Comparison of ENCODE assay signal across 8 cellular contexts in the genomic region with DNA sequence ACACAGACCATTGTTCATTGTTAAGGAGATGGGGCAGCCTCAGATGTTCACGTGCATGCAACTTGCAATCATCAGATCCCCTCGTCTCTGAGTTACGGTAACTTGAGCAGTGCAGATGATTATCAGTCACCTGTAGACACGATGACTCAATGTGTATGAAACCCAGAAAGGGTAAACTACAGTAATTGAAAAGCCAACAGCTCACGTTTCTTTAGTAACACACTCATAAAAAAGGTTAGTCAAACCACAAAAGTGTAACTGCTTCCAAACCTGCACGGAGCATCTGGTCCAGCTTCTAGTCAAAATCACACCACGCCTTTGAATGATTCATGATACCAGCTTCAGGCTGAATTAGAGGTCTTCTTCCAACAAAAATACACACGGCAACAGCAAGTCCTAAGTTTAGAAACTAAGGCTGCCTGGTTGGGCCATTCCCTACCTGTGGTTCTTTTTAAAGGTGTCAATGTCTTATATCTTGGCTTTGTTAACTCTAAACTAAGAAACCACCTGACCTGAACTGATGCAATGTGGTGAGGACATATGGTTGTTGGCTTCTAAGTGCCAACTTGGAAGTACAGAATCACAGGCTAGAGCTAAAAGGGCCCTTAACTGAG. TPM values are rescaled to one million over a fixed set of nuclear protein-coding genes. Genes with fewer than 3 reads are reported as not detected.
DNase-seq lines count a peak whose midpoint lies in the region; ATAC-seq and TF ChIP-seq lines count a peak whose summit lies in the region.

No MANE protein-coding gene starts in this region.

- DNase-seq in T-helper 17 cell = peak in 1 of 3 donors; percentile 47
- DNase-seq in effector memory CD8-positive, alpha-beta T cell = peak; percentile 46 to 55 (median 50)
- DNase-seq in transverse colon = no peak
- DNase-seq in HCEC 1CT = no peak
- DNase-seq in ACHN = no peak

- H3K4me1 ChIP-seq in transverse colon = no peaks in the 10 kb centered on the region

- TF ChIP-seq EP300 in transverse colon (IDR thresholded peaks at IDR 0.05; ENCODE audit: low read depth) = no peak

- H3K36me3 Mint-ChIP-seq in T-helper 17 cell (ENCODE audit: low read depth) = peaks cover 15% of the 10 kb centered on the region
- peaks cover 99% of the 10 kb centered on the region for H3K36me3 Mint-ChIP-seq in effector memory CD8-positive, alpha-beta T cell (ENCODE audit: insufficient read depth)

- no peak overlapping the region for H3K4me3 ChIP-seq in transverse colon

- H3K27ac ChIP-seq in C4-2B (peak overlapping the region; percentile 15; the same call in 1 of the 2 replicates), transverse colon (peak overlapping the region in 3 of 4 donors; percentile 10 to 61 (median 36))

- no peaks in the 10 kb centered on the region for H3K27me3 Mint-ChIP-seq in T-helper 17 cell
- H3K27me3 Mint-ChIP-seq in effector memory CD8-positive, alpha-beta T cell = no peaks in the 10 kb centered on the region

- in situ Hi-C loops in transverse colon (cut with MboI; ENCODE audit: low pct_ligation_motif_present in 1 of 4, low pct_unique_long_range_greater_than_20kb in 1 of 4, low sequenced_read_pairs in 3 of 4) = no loop called here
- in situ Hi-C loops in ACHN (cut with HindIII; ENCODE audit: low pct_ligation_motif_present, low pct_unique_long_range_greater_than_20kb, low sequenced_read_pairs) = no loop called here

- peaks cover 78% of the 10 kb centered on the region for H3K4me1 Mint-ChIP-seq in T-helper 17 cell
- H3K4me1 Mint-ChIP-seq in effector memory CD8-positive, alpha-beta T cell (ENCODE audit: low read depth in 2 of 2) = peaks cover 83 to 99% of the 10 kb centered on the region in 2 donors

- H3K27ac Mint-ChIP-seq in T-helper 17 cell = peak overlapping the region; percentile 98
- peak overlapping the region; percentile 88 to 97 for H3K27ac Mint-ChIP-seq in effector memory CD8-positive, alpha-beta T cell

- intact Hi-C loops in transverse colon (cut with DNase I; ENCODE audit: low total_unique reads) = no loop called here

- no peaks in the 10 kb centered on the region for H3K27me3 ChIP-seq in transverse colon

- TF ChIP-seq POLR2A in transverse colon (IDR thresholded peaks at IDR 0.05) = no peak

- ATAC-seq in GM19351 (IDR thresholded peaks at IDR 0.05; ENCODE audit: unreplicated experiment) = peak; percentile 67
- peak; percentile 58 for ATAC-seq in HG03558 (IDR thresholded peaks at IDR 0.05; ENCODE audit: extremely low read depth, unreplicated experiment)
- ATAC-seq in T-helper 17 cell = peak; percentile 83
- ATAC-seq in effector memory CD8-positive, alpha-beta T cell (replicated peaks) = peak; percentile 71

- TF ChIP-seq CTCF in C4-2B (conservative IDR thresholded peaks at IDR 0.05) = no peak
- no peak for TF ChIP-seq CTCF in transverse colon (IDR thresholded peaks at IDR 0.05)

- H3K9me3 ChIP-seq in T-helper 17 cell (ENCODE audit: control insufficient read depth, low read length, poor library complexity, severe bottlenecking) (no peaks in the 10 kb centered on the region), transverse colon (no peaks in the 10 kb centered on the region)

- WGBS in transverse colon (ENCODE audit: low coverage in 1 of 2), 2 donors = 38 to 44% methylated on average over 6 to 8 of the region's 8 CpGs

- no peaks in the 10 kb centered on the region for H3K36me3 ChIP-seq in transverse colon

- peak overlapping the region; percentile 89 for H3K4me3 Mint-ChIP-seq in T-helper 17 cell
- peak overlapping the region; percentile 92 for H3K4me3 Mint-ChIP-seq in effector memory CD8-positive, alpha-beta T cell

- H3K9me3 Mint-ChIP-seq in effector memory CD8-positive, alpha-beta T cell = no peaks in the 10 kb centered on the region

RNA-seq across cellular contexts. Expression of a gene that starts 32.3 kb away (rescaled TPM):
- total RNA-seq in T-helper 17 cell (not detected), transverse colon (10 to 100 TPM; 25.9 to 44.5 (median 32.3) TPM)

RNA-seq across cellular contexts. Expression of a gene that starts 39.7 kb away (rescaled TPM):
- 10 to 100 TPM; 36.9 to 41.8 TPM for total RNA-seq in T-helper 17 cell
- 100 to 1,000 TPM in 3 of 4 donors, 10 to 100 TPM in 1; 99.3 to 215 (median 109) TPM for total RNA-seq in transverse colon

Comparison
In these comparisons a context has a peak if more than half of its experiments do, and no peak if none do; other contexts are left out.
1. DNase-seq: peak in effector memory CD8-positive, alpha-beta T cell (3 of 3); none in transverse colon (single experiment), HCEC 1CT (single experiment) and ACHN (single experiment).
2. RNA of a gene that starts 32.3 kb away (total RNA-seq): 25.9 to 44.5 TPM in transverse colon; not detected in T-helper 17 cell; every median in the first group is over 10 times any median in the second.
3. Peak in every context shown above with its lines, with median percentiles within 50 percentile points of each other: ATAC-seq.